13 cellular contexts compared by ENCODE assay signal in genomic region chr18:70197042-70197441, GRCh38.
"Had no signal": no experiment of that assay in that cellular context is flagged by ENCODE, and none has a peak within 500 bp of the region (broad histone marks: within the 10 kb centered on the region; RNA-seq: fewer than 3 reads in every experiment).

No MANE protein-coding gene starts in this region.

- H3K9me3 ChIP-seq: spleen, thyroid gland had no signal

- H3K4me1 ChIP-seq: spleen, thyroid gland had no signal

- FAIRE-seq: urothelium cell line had no signal

- DNase-seq: activated CD4-positive, alpha-beta T cell treated with anti-CD3 and anti-CD28 coated beads, Interleukin-2, amount 10 ng/mL, durations not matched to agents 24 days and 14 days; activated CD4-positive, CD25-positive, alpha-beta regulatory T cell; activated CD8-positive, alpha-beta memory T cell treated with anti-CD3 and anti-CD28 coated beads, Interleukin-2, amount 50 U/mL, for 48 hours; dorsolateral prefrontal cortex; endodermal cell; erythroblast; hippocampal formation; kidney glomerular epithelial cell; right cardiac atrium; spleen; stimulated activated CD4-positive, alpha-beta T cell treated with anti-CD3 and anti-CD28 coated beads, Interleukin-1b, Interleukin-23, amount 100 ng/mL, for 48 hours; thyroid gland had no signal

- H3K27me3 ChIP-seq: dorsolateral prefrontal cortex, spleen, thyroid gland had no signal

- H3K27ac ChIP-seq: dorsolateral prefrontal cortex, spleen, thyroid gland had no signal

- H3K4me3 ChIP-seq: dorsolateral prefrontal cortex, spleen, thyroid gland had no signal

- ATAC-seq: right cardiac atrium had no signal
